Comparison of ENCODE assay signal across 1 cellular context in the genomic region with DNA sequence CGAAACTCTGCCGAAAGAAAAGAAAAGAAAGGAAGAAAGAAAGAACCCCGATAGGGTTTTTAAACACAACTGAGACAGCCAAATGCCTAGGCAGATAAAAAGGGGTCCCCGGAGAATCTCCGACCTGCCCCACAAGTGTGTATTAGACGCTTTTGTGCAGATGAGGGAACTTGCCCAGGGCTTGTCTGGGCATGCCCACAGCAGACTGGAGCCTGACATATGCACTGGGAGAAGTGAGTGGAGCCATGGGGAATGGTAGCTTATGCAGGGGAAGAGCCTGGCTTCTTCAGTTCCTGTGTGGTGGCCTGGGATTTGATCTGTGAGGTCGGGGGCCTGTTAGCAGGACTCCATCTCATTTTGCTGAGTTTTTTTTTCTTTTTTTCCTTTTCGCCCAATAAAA.
TF ChIP-seq lines count a peak whose summit lies in the region.

No MANE protein-coding gene starts in this region.

TF ChIP-seq in WTC11, 78 proteins besides CTCF, POLR2A, EP300 and RAD21:
- TF ChIP-seq, protein P1, sequence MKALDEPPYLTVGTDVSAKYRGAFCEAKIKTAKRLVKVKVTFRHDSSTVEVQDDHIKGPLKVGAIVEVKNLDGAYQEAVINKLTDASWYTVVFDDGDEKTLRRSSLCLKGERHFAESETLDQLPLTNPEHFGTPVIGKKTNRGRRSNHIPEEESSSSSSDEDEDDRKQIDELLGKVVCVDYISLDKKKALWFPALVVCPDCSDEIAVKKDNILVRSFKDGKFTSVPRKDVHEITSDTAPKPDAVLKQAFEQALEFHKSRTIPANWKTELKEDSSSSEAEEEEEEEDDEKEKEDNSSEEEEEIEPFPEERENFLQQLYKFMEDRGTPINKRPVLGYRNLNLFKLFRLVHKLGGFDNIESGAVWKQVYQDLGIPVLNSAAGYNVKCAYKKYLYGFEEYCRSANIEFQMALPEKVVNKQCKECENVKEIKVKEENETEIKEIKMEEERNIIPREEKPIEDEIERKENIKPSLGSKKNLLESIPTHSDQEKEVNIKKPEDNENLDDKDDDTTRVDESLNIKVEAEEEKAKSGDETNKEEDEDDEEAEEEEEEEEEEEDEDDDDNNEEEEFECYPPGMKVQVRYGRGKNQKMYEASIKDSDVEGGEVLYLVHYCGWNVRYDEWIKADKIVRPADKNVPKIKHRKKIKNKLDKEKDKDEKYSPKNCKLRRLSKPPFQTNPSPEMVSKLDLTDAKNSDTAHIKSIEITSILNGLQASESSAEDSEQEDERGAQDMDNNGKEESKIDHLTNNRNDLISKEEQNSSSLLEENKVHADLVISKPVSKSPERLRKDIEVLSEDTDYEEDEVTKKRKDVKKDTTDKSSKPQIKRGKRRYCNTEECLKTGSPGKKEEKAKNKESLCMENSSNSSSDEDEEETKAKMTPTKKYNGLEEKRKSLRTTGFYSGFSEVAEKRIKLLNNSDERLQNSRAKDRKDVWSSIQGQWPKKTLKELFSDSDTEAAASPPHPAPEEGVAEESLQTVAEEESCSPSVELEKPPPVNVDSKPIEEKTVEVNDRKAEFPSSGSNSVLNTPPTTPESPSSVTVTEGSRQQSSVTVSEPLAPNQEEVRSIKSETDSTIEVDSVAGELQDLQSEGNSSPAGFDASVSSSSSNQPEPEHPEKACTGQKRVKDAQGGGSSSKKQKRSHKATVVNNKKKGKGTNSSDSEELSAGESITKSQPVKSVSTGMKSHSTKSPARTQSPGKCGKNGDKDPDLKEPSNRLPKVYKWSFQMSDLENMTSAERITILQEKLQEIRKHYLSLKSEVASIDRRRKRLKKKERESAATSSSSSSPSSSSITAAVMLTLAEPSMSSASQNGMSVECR (CRISPR knock-in tag; IDR thresholded peaks at IDR 0.05; ENCODE audit: borderline replicate concordance): no peak
- TF ChIP-seq TEAD1 (CRISPR knock-in tag; IDR thresholded peaks at IDR 0.05) (no peak), JUN (CRISPR knock-in tag; IDR thresholded peaks at IDR 0.05) (no peak), SP1 (CRISPR knock-in tag; conservative IDR thresholded peaks at IDR 0.05) (no peak), CREM (CRISPR knock-in tag; IDR thresholded peaks at IDR 0.05) (no peak), PRRX2 (CRISPR knock-in tag; IDR thresholded peaks at IDR 0.05) (no peak)
- TF ChIP-seq, protein P2, sequence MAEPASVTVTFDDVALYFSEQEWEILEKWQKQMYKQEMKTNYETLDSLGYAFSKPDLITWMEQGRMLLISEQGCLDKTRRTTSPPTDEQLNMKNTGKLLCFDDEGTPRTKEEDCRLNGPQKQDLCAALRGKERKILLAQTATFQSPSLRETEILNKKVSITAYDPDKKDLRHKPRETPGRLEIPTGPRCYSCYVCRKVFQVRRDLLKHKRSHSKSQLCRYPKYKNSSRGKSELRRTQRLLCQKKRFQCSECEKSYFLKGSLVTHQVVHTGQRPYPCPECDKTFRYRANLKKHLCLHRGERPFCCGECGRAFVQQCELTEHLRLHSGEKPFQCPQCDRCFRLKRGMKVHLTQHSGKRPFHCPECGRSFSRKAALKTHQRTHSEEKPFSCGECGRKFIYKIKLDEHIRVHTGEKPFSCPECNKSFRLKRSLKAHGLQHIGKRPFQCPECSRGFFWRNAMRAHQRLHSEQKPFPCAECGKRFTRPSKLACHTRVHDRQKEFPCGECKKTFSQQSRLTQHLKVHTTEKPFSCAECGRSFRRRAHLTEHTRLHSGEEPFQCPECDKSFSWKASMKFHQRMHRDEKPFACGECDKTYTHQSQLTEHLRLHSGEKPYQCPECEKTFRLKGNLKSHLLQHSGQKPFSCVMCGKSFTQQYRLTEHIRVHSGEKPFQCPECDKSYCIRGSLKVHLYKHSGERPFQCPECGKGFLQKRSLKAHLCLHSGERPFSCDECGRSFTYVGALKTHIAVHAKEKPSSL (CRISPR knock-in tag; conservative IDR thresholded peaks at IDR 0.05): no peak
